Comparison of ENCODE assay signal across 21 cellular contexts in the genomic region with DNA sequence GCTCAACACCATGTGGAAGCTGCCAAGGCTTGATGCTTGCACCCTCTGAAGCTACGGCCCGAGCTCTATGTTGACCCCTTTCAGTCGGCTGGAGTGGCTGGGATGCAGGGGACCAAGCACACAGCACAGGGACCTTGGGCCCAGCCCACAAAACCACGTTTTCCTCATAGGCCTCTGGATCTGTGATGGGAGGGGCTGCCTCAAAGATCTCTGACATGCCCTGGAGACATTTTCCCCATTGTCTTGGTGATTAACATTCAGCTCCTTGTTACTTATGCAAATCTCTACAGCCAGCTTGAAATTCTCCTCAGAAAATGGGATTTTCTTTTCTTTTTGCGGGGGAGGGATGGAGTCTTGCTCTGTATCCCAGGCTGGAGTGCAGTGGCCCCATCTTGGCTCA. TPM values are rescaled to one million over a fixed set of nuclear protein-coding genes. Genes with fewer than 3 reads are reported as not detected.
A peak's percentile ranks its signal among the peaks of the same experiment; 100 is the strongest.
DNase-seq lines count a peak whose midpoint lies in the region; ATAC-seq and TF ChIP-seq lines count a peak whose summit lies in the region.
"Had no signal": no experiment of that assay in that cellular context is flagged by ENCODE, and none has a peak within 500 bp of the region (broad histone marks: within the 10 kb centered on the region; RNA-seq: fewer than 3 reads in every experiment).

No MANE protein-coding gene starts in this region.

- peak; percentile 39 for DNase-seq in H9
- DNase-seq in WTC11 (ENCODE audit: low spot score): no peak
- DNase-seq in iPS DF 4.7 (ENCODE audit: extremely low read depth, low spot score): peak; percentile 1
- DNase-seq in kidney tubule cell (ENCODE audit: low spot score): no peak
- no peak for DNase-seq in activated CD8-positive, alpha-beta T cell treated with anti-CD3 and anti-CD28 coated beads for 36 hours
- DNase-seq: 8988T; ACHN; AML-193; BE2C; Caco-2; CD4-positive, alpha-beta T cell; DMS153; DND-41; GDM1; HCEC 1CT had no signal

- H3K9me3 ChIP-seq in H9 (ENCODE audit: control insufficient read depth, low read depth, low read length): no peaks in the 10 kb centered on the region
- H3K9me3 ChIP-seq: BE2C, Caco-2 had no signal

- no peak overlapping the region for H2BK120ac ChIP-seq in H9 (ENCODE audit: low read depth, low read length, poor library complexity, severe bottlenecking)

- no peak overlapping the region for H3K4me2 ChIP-seq in H9 (ENCODE audit: insufficient read depth, insufficient read length, low read length)
- H3K4me2 ChIP-seq: A549; BLaER1 treated with 17β-estradiol and CSF1 and Interleukin-3, amounts not matched to agents 10 nM and 100 nM; GM23338 had no signal

- no peak overlapping the region for H2BK15ac ChIP-seq in H9 (ENCODE audit: low read depth, low read length)

- H2BK20ac ChIP-seq in H9 (ENCODE audit: low read depth, low read length, poor library complexity, severe bottlenecking): no peak overlapping the region

- H3K14ac ChIP-seq in H9 (ENCODE audit: insufficient read depth, low read length): no peak overlapping the region

- H3K36me3 Mint-ChIP-seq in H9 (ENCODE audit: insufficient read depth in 1 of 3, low read depth in 3 of 3): peaks cover 51 to 72% (median 67%) of the 10 kb centered on the region in 3 experiments
- H3K36me3 Mint-ChIP-seq in WTC11: peaks cover 67% of the 10 kb centered on the region
- peaks cover 66% of the 10 kb centered on the region for H3K36me3 Mint-ChIP-seq in activated CD8-positive, alpha-beta T cell treated with anti-CD3 and anti-CD28 coated beads for 36 hours (ENCODE audit: low read depth)

- no peak overlapping the region for H3K23ac ChIP-seq in H9 (ENCODE audit: insufficient read length, low read depth, low read length)

- no peak overlapping the region for H2BK12ac ChIP-seq in H9 (ENCODE audit: insufficient read length, low read depth, low read length)

- no peak overlapping the region for H2AK5ac ChIP-seq in H9 (ENCODE audit: insufficient read length, low read length)

- H3K4me3 Mint-ChIP-seq in H9 (no peak overlapping the region), WTC11 (no peak overlapping the region)
- no peak overlapping the region for H3K4me3 Mint-ChIP-seq in activated CD8-positive, alpha-beta T cell treated with anti-CD3 and anti-CD28 coated beads for 36 hours
- H3K4me3 Mint-ChIP-seq: CD14-positive monocyte; CD4-positive, alpha-beta T cell; GM23338 had no signal

- no peaks in the 10 kb centered on the region for H3K23me2 ChIP-seq in H9 (ENCODE audit: insufficient read length, low read depth, low read length, poor library complexity, severe bottlenecking)

- H3K9me3 Mint-ChIP-seq in H9 (peaks cover 37 to 43% of the 10 kb centered on the region in 2 experiments), WTC11 (peaks cover 54% of the 10 kb centered on the region)
- peaks cover 19% of the 10 kb centered on the region for H3K9me3 Mint-ChIP-seq in activated CD8-positive, alpha-beta T cell treated with anti-CD3 and anti-CD28 coated beads for 36 hours

- H3K4ac ChIP-seq in H9 (ENCODE audit: low read depth, low read length): no peak overlapping the region

- H3K27ac Mint-ChIP-seq in H9 (no peak overlapping the region), WTC11 (no peak overlapping the region)
- H3K27ac Mint-ChIP-seq in activated CD8-positive, alpha-beta T cell treated with anti-CD3 and anti-CD28 coated beads for 36 hours: no peak overlapping the region
- H3K27ac Mint-ChIP-seq: CD4-positive, alpha-beta T cell; GM23338 had no signal

- H3K56ac ChIP-seq in H9 (ENCODE audit: insufficient read length, low read depth, low read length): no peak overlapping the region

- no CpG with 5 or more reads among the region's 5 CpGs for WGBS in H9 (ENCODE audit: extremely low coverage, insufficient read length, low lambda C conversion rate)

- TF ChIP-seq CTCF in H9 (conservative IDR thresholded peaks at IDR 0.05): no peak
- TF ChIP-seq CTCF in WTC11 (IDR thresholded peaks at IDR 0.05): no peak
- TF ChIP-seq CTCF in activated CD8-positive, alpha-beta T cell treated with anti-CD3 and anti-CD28 coated beads for 36 hours (IDR thresholded peaks at IDR 0.05): no peak

- no peaks in the 10 kb centered on the region; the same call in 1 of the 2 replicates for H3K4me1 ChIP-seq in H9 (ENCODE audit: insufficient read depth, low read length)
- H3K4me1 ChIP-seq: A549, Caco-2 had no signal

- POLR2A ChIA-PET in WTC11 (lab: Charles Lee): interaction anchor here (0.6 kb wide), 1 partner anchor 291 kb away, joined by 4 read pairs; no protein-coding TSS in a partner anchor
- POLR2A ChIA-PET in activated CD8-positive, alpha-beta T cell treated with anti-CD3 and anti-CD28 coated beads for 36 hours (lab: Charles Lee): no interaction called here

- H3K27me3 Mint-ChIP-seq in H9 (ENCODE audit: low read depth) (peaks cover 2% of the 10 kb centered on the region; the same call in 1 of the 2 replicates), WTC11 (ENCODE audit: low read depth) (no peaks in the 10 kb centered on the region)
- no peaks in the 10 kb centered on the region for H3K27me3 Mint-ChIP-seq in activated CD8-positive, alpha-beta T cell treated with anti-CD3 and anti-CD28 coated beads for 36 hours
- H3K27me3 Mint-ChIP-seq: CD4-positive, alpha-beta T cell had no signal

- H4K5ac ChIP-seq in H9 (ENCODE audit: insufficient read length, low read depth, low read length): no peak overlapping the region

- intact Hi-C loops in activated CD8-positive, alpha-beta T cell treated with anti-CD3 and anti-CD28 coated beads for 36 hours (cut with micrococcal nuclease): no loop called here

- H3K27me3 ChIP-seq in H9 (ENCODE audit: insufficient read depth, low read length): no peaks in the 10 kb centered on the region
- H3K27me3 ChIP-seq: BE2C; BLaER1 treated with 17β-estradiol and CSF1 and Interleukin-3, amounts not matched to agents 10 nM and 100 nM had no signal

- H4K20me1 ChIP-seq in H9 (ENCODE audit: control insufficient read depth, insufficient read depth, insufficient read length): no peaks in the 10 kb centered on the region
- H4K20me1 ChIP-seq: BLaER1 treated with 17β-estradiol and CSF1 and Interleukin-3, amounts not matched to agents 10 nM and 100 nM had no signal

- H3T11ph ChIP-seq in H9 (ENCODE audit: low read length): no peak overlapping the region

- H3K18ac ChIP-seq in H9 (ENCODE audit: insufficient read length, low read depth, low read length): no peak overlapping the region

- H2BK5ac ChIP-seq in H9 (ENCODE audit: insufficient read length, low read length): no peak overlapping the region

- no peaks in the 10 kb centered on the region for H3K79me1 ChIP-seq in H9 (ENCODE audit: insufficient read depth, low read depth, low read length, poor library complexity, severe bottlenecking)

- no peak overlapping the region for H4K91ac ChIP-seq in H9 (ENCODE audit: insufficient read length, low read depth, low read length)

- ATAC-seq in WTC11 (peak; percentile 47), GM19324 (IDR thresholded peaks at IDR 0.05; ENCODE audit: low FRiP score, unreplicated experiment) (no peak)
- ATAC-seq in activated CD8-positive, alpha-beta T cell treated with anti-CD3 and anti-CD28 coated beads for 36 hours: no peak
- ATAC-seq: A549, GM12878, GM23338 had no signal

- no peak overlapping the region for H3K27ac ChIP-seq in H9 (ENCODE audit: insufficient read length, low read depth, low read length)
- H3K27ac ChIP-seq: A549; BLaER1 treated with 17β-estradiol and CSF1 and Interleukin-3, amounts not matched to agents 10 nM and 100 nM had no signal

- H2AFZ ChIP-seq in H9 (ENCODE audit: low read length): no peak overlapping the region
- H2AFZ ChIP-seq: GM23338 had no signal

- H3K79me2 ChIP-seq in H9 (ENCODE audit: insufficient read depth, low read length): no peaks in the 10 kb centered on the region

- H3K9ac ChIP-seq in H9 (ENCODE audit: extremely low read depth, insufficient read length, low read length): no peak overlapping the region
- H3K9ac ChIP-seq: BLaER1 treated with 17β-estradiol and CSF1 and Interleukin-3, amounts not matched to agents 10 nM and 100 nM had no signal

- peaks cover 3 to 4% of the 10 kb centered on the region in 2 experiments; a peak in 3 of 4 replicates for H3K4me1 Mint-ChIP-seq in H9
- peaks cover 4% of the 10 kb centered on the region for H3K4me1 Mint-ChIP-seq in WTC11
- H3K4me1 Mint-ChIP-seq in activated CD8-positive, alpha-beta T cell treated with anti-CD3 and anti-CD28 coated beads for 36 hours (ENCODE audit: low read depth): peaks cover 7% of the 10 kb centered on the region
- H3K4me1 Mint-ChIP-seq: GM23338 had no signal

- CTCF ChIA-PET in WTC11 (lab: Charles Lee): no interaction called here
- CTCF ChIA-PET in activated CD8-positive, alpha-beta T cell treated with anti-CD3 and anti-CD28 coated beads for 36 hours (lab: Charles Lee): no interaction called here

- no peak overlapping the region for H4K8ac ChIP-seq in H9 (replicated peaks; ENCODE audit: insufficient read length, low read depth, low read length)

TF ChIP-seq in WTC11, 78 proteins besides CTCF, POLR2A, EP300 and RAD21:
- TF ChIP-seq TEAD4 (CRISPR knock-in tag; IDR thresholded peaks at IDR 0.05) (no peak), MYBL2 (CRISPR knock-in tag; IDR thresholded peaks at IDR 0.05) (no peak), SMAD4 (CRISPR knock-in tag; IDR thresholded peaks at IDR 0.05) (no peak), FOXP1 (CRISPR knock-in tag; IDR thresholded peaks at IDR 0.05; ENCODE audit: borderline replicate concordance) (no peak)
- TF ChIP-seq, protein P1, sequence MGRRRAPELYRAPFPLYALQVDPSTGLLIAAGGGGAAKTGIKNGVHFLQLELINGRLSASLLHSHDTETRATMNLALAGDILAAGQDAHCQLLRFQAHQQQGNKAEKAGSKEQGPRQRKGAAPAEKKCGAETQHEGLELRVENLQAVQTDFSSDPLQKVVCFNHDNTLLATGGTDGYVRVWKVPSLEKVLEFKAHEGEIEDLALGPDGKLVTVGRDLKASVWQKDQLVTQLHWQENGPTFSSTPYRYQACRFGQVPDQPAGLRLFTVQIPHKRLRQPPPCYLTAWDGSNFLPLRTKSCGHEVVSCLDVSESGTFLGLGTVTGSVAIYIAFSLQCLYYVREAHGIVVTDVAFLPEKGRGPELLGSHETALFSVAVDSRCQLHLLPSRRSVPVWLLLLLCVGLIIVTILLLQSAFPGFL (CRISPR knock-in tag; IDR thresholded peaks at IDR 0.05; ENCODE audit: borderline replicate concordance): no peak

RNA-seq across cellular contexts. Expression of gene MON2, which starts 46.3 kb away (rescaled TPM):
- total RNA-seq in H9 (2021): 21.9 and 22.3 TPM in 2 replicates
- 25.8 to 30.9 TPM (median 30.8 TPM) in 3 replicates for total RNA-seq in WTC11 (2021)
- total RNA-seq in activated CD8-positive, alpha-beta T cell treated with anti-CD3 and anti-CD28 coated beads for 36 hours: 10 to 100 TPM; 25.5 to 29.0 TPM

Comparison
In these comparisons a context has a peak if more than half of its experiments do, and no peak if none do; other contexts are left out.
1. DNase-seq: peak in H9 (single experiment) and iPS DF 4.7 (single experiment); none in WTC11 (single experiment), kidney tubule cell (single experiment) and activated CD8-positive, alpha-beta T cell treated with anti-CD3 and anti-CD28 coated beads for 36 hours (single experiment).